20 cellular contexts compared by ENCODE assay signal in genomic region chr1:242431786-242432185, GRCh38.
A peak's percentile ranks its signal among the peaks of the same experiment; 100 is the strongest.
DNase-seq lines count a peak whose midpoint lies in the region; ATAC-seq and TF ChIP-seq lines count a peak whose summit lies in the region.
"Had no signal": no experiment of that assay in that cellular context is flagged by ENCODE, and none has a peak within 500 bp of the region (broad histone marks: within the 10 kb centered on the region; RNA-seq: fewer than 3 reads in every experiment).

No MANE protein-coding gene starts in this region.

- H3K4me1 ChIP-seq in SK-N-SH (ENCODE audit: control insufficient read depth in 1 of 2, insufficient read depth in 2 of 2, low read depth in 1 of 2, low read length in 1 of 2) (peaks cover 0 to 35% of the 10 kb centered on the region in 2 experiments; a peak in 2 of 4 replicates), Karpas-422 (ENCODE audit: low read length) (no peaks in the 10 kb centered on the region)

- no peak for ATAC-seq in SK-N-SH treated with all-trans-retinoic acid at 6 μM for 48 hours
- ATAC-seq: GM12878, HCT116 had no signal

- WGBS in SK-N-SH (ENCODE audit: low lambda C conversion rate), result 64% methylated on average over 3 of the region's 3 CpGs

- no peak overlapping the region for H3K4me2 ChIP-seq in SK-N-SH
- H3K4me2 ChIP-seq in Karpas-422 (ENCODE audit: low read depth, low read length, poor library complexity, severe bottlenecking), result no peak overlapping the region

- no peak overlapping the region for H3K9ac ChIP-seq in SK-N-SH
- H3K9ac ChIP-seq in Karpas-422 (ENCODE audit: low read length), result no peak overlapping the region

- CTCF ChIA-PET in SK-N-SH (lab: Yijun Ruan, JAX), result interaction anchor here (3.0 kb wide), 1 partner anchor 23 kb away, joined by 10 read pairs; no protein-coding TSS in a partner anchor

- no peak for DNase-seq in SK-N-SH
- DNase-seq in NCI-H524 treated with DMSO at 0.1 percent for 48 hours (lab: John Stamatoyannopoulos, UW), result peak; percentile 80
- DNase-seq in HuH-7.5 (ENCODE audit: low spot score), result no peak
- no peak for DNase-seq in Karpas-422
- no peak for DNase-seq in foreskin fibroblast
- DNase-seq: ACHN; BE2C; CD4-positive, CD25-positive, alpha-beta regulatory T cell; CD8-positive, alpha-beta memory T cell; COR-L47; DMS 273 treated with DMSO at 0.1 percent for 48 hours; DMS53; DND-41; EL; GOT3; H7 had no signal

- no peak overlapping the region for H2AFZ ChIP-seq in SK-N-SH (ENCODE audit: low read depth)
- H2AFZ ChIP-seq in Karpas-422 (ENCODE audit: low read length), result no peak overlapping the region

- H3K9me2 ChIP-seq in SK-N-SH, result no peaks in the 10 kb centered on the region
- no peaks in the 10 kb centered on the region for H3K9me2 ChIP-seq in Karpas-422 (replicated peaks; ENCODE audit: insufficient read depth, low read length)

- H3F3A ChIP-seq in SK-N-SH (replicated peaks; ENCODE audit: insufficient read depth), result no peaks in the 10 kb centered on the region

- no peak for TF ChIP-seq EP300 in SK-N-SH (IDR thresholded peaks at IDR 0.05; ENCODE audit: borderline replicate concordance in 1 of 2, low read depth in 1 of 2, low read length in 1 of 2)

- no peaks in the 10 kb centered on the region for H3K79me2 ChIP-seq in SK-N-SH (ENCODE audit: insufficient read depth)
- no peaks in the 10 kb centered on the region for H3K79me2 ChIP-seq in Karpas-422 (ENCODE audit: low read length)

- H4K20me1 ChIP-seq in SK-N-SH (ENCODE audit: insufficient read depth) (no peaks in the 10 kb centered on the region), Karpas-422 (ENCODE audit: insufficient read depth, low read depth, low read length) (no peaks in the 10 kb centered on the region)

- no peaks in the 10 kb centered on the region for H3K27me3 ChIP-seq in SK-N-SH (ENCODE audit: insufficient read depth)
- H3K27me3 ChIP-seq in Karpas-422 (ENCODE audit: low read length), result no peaks in the 10 kb centered on the region
- H3K27me3 ChIP-seq: BE2C had no signal

- POLR2A ChIA-PET in SK-N-SH (lab: Yijun Ruan, JAX), result no interaction called here

- no peak overlapping the region for H3K4me3 ChIP-seq in SK-N-SH (ENCODE audit: low read depth in 2 of 2, low read length in 1 of 2)
- H3K4me3 ChIP-seq in Karpas-422 (ENCODE audit: low read length), result no peak overlapping the region
- H3K4me3 ChIP-seq in foreskin fibroblast (ENCODE audit: low read depth in 1 of 2, low read length in 2 of 2), result no peak overlapping the region
- H3K4me3 ChIP-seq: GM12878 had no signal

- TF ChIP-seq RAD21 in SK-N-SH (IDR thresholded peaks at IDR 0.05; ENCODE audit: low read length), result no peak

- TF ChIP-seq CTCF in SK-N-SH (IDR thresholded peaks at IDR 0.05) (no peak), VCaP (conservative IDR thresholded peaks at IDR 0.05) (no peak), foreskin fibroblast (IDR thresholded peaks at IDR 0.05; ENCODE audit: low read depth, low read length) (no peak)

- no peaks in the 10 kb centered on the region for H3K9me3 ChIP-seq in SK-N-SH
- H3K9me3 ChIP-seq in Karpas-422 (ENCODE audit: low read length), result no peaks in the 10 kb centered on the region
- H3K9me3 ChIP-seq: BE2C had no signal

- peaks cover 0 to 3% of the 10 kb centered on the region in 2 experiments for H3K36me3 ChIP-seq in SK-N-SH (replicated peaks in 1 of 2; ENCODE audit: control insufficient read depth in 1 of 2, insufficient read depth in 2 of 2, low read length in 1 of 2)
- H3K36me3 ChIP-seq in Karpas-422 (ENCODE audit: insufficient read depth, low read length), result no peaks in the 10 kb centered on the region
- H3K36me3 ChIP-seq: BE2C had no signal

- H3K27ac ChIP-seq in SK-N-SH (ENCODE audit: low read depth in 2 of 2, low read length in 1 of 2) (peak overlapping the region in 1 of 2 experiments; percentile 100; a peak in 1 of 4 replicates), VCaP (peak overlapping the region; percentile 25; the same call in 1 of the 2 replicates), Karpas-422 (ENCODE audit: low read length) (no peak overlapping the region)

TF ChIP-seq in SK-N-SH, 30 proteins besides CTCF, POLR2A, EP300 and RAD21:
- 0 out of 2 replicates have a peak, but pooled peaks have one; percentile 10 for TF ChIP-seq FOXJ3 (CRISPR knock-in tag; IDR thresholded peaks at IDR 0.05)
- TF ChIP-seq JUND (IDR thresholded peaks at IDR 0.05), result no peak

TF ChIP-seq in SK-N-SH treated with all-trans-retinoic acid at 6 μM for 48 hours, 23 proteins besides CTCF, POLR2A, EP300 and RAD21:
- TF ChIP-seq OSR1 (CRISPR knock-in tag; IDR thresholded peaks at IDR 0.05) (no peak), ISL1 (CRISPR knock-in tag; IDR thresholded peaks at IDR 0.05) (no peak), CSRNP3 (CRISPR knock-in tag; IDR thresholded peaks at IDR 0.05) (no peak), TCF4 (CRISPR knock-in tag; IDR thresholded peaks at IDR 0.05; ENCODE audit: borderline replicate concordance) (no peak), ZC3H10 (CRISPR knock-in tag; IDR thresholded peaks at IDR 0.05) (no peak), CREB5 (CRISPR knock-in tag; IDR thresholded peaks at IDR 0.05; ENCODE audit: low read depth) (no peak), POU6F1 (CRISPR knock-in tag; IDR thresholded peaks at IDR 0.05; ENCODE audit: borderline replicate concordance, low read depth) (no peak)
